In the genomic region with DNA sequence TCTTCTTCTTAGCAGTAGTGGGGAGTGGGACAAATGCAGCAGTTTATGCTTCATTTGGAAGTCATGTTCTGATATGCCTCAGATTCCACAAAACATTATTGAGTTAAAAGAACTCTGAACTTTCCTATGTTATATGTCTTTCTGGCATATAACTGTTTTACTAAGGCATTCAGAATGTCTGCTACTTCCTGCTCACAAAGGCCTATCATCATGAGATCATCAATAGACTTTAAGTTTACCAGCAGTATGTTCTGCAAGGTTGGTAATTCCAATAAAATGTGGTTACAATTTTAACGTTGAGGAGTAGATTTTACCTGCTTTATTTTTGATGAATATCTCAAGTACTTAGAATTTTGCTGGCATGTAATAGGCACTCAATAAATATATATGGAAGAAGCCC, we compare ENCODE assay signal across 1 cellular context.
TF ChIP-seq lines count a peak whose summit lies in the region.

No MANE protein-coding gene starts in this region.

TF ChIP-seq in GM12878, 131 proteins besides CTCF, POLR2A, EP300 and RAD21 (continued from another document):
- TF ChIP-seq, protein P1, sequence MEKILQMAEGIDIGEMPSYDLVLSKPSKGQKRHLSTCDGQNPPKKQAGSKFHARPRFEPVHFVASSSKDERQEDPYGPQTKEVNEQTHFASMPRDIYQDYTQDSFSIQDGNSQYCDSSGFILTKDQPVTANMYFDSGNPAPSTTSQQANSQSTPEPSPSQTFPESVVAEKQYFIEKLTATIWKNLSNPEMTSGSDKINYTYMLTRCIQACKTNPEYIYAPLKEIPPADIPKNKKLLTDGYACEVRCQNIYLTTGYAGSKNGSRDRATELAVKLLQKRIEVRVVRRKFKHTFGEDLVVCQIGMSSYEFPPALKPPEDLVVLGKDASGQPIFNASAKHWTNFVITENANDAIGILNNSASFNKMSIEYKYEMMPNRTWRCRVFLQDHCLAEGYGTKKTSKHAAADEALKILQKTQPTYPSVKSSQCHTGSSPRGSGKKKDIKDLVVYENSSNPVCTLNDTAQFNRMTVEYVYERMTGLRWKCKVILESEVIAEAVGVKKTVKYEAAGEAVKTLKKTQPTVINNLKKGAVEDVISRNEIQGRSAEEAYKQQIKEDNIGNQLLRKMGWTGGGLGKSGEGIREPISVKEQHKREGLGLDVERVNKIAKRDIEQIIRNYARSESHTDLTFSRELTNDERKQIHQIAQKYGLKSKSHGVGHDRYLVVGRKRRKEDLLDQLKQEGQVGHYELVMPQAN (conservative IDR thresholded peaks at IDR 0.05) = no peak
